9 cellular contexts compared by ENCODE assay signal in genomic region chrX:150036181-150036580, GRCh38.
DNase-seq lines count a peak whose midpoint lies in the region; ATAC-seq lines count a peak whose summit lies in the region.
"Had no signal": no experiment of that assay in that cellular context is flagged by ENCODE, and none has a peak within 500 bp of the region (broad histone marks: within the 10 kb centered on the region; RNA-seq: fewer than 3 reads in every experiment).

No MANE protein-coding gene starts in this region.

- no peaks in the 10 kb centered on the region for H3K36me3 ChIP-seq in skeletal muscle satellite cell (ENCODE audit: insufficient read depth, low read length)
- H3K36me3 ChIP-seq: heart left ventricle had no signal

- no peak overlapping the region for H3K4me3 ChIP-seq in skeletal muscle satellite cell (ENCODE audit: low read length)
- H3K4me3 ChIP-seq: heart left ventricle had no signal

- ATAC-seq in HG02981 (IDR thresholded peaks at IDR 0.05; ENCODE audit: unreplicated experiment) = no peak
- ATAC-seq: heart left ventricle had no signal

- intact Hi-C loops in cardiac septum (cut with DNase I) = loop anchor here (5.0 kb wide), 1 partner anchor 44 kb away; no protein-coding TSS in a partner anchor

- H3K4me1 ChIP-seq in skeletal muscle satellite cell (ENCODE audit: control insufficient read depth, insufficient read depth, low read length) = peaks cover 45% of the 10 kb centered on the region

- peak overlapping the region; percentile 58 for H3K9ac ChIP-seq in skeletal muscle satellite cell (ENCODE audit: low read depth, low read length)

- H3K4me2 ChIP-seq in skeletal muscle satellite cell (ENCODE audit: low read length) = peak overlapping the region; percentile 40

- DNase-seq in HCEC 1CT (peak; percentile 55), RKO (ENCODE audit: low spot score) (peak; percentile 26), fibroblast of gingiva (ENCODE audit: low read depth) (peak; percentile 69), NCI-H2227 treated with DMSO at 0.1 percent for 48 hours (lab: John Stamatoyannopoulos, UW) (no peak), cardiac septum (ENCODE audit: low spot score) (no peak)
- DNase-seq: heart left ventricle, NCI-H510A had no signal

- no peaks in the 10 kb centered on the region for H3K9me3 ChIP-seq in skeletal muscle satellite cell (replicated peaks; ENCODE audit: low read length)

- no peaks in the 10 kb centered on the region for H3K27me3 ChIP-seq in skeletal muscle satellite cell (ENCODE audit: control insufficient read depth, insufficient read depth, low read length)

Comparison
In these comparisons a context has a peak if more than half of its experiments do, and no peak if none do; other contexts are left out.
1. DNase-seq: peak in HCEC 1CT (single experiment), RKO (single experiment) and fibroblast of gingiva (single experiment); none in NCI-H2227 treated with DMSO at 0.1 percent for 48 hours (single experiment) and cardiac septum (single experiment).